17 cellular contexts compared by ENCODE assay signal in genomic region chr6:67129780-67130179, GRCh38.
DNase-seq lines count a peak whose midpoint lies in the region; TF ChIP-seq lines count a peak whose summit lies in the region.
"Had no signal": no experiment of that assay in that cellular context is flagged by ENCODE, and none has a peak within 500 bp of the region (broad histone marks: within the 10 kb centered on the region; RNA-seq: fewer than 3 reads in every experiment).

No MANE protein-coding gene starts in this region.

- H3K4me3 ChIP-seq in astrocyte of the spinal cord (ENCODE audit: low read depth, low read length) (no peak overlapping the region), osteoblast (ENCODE audit: insufficient read depth, low read length) (no peak overlapping the region)

- no peak overlapping the region for H3K4me2 ChIP-seq in osteoblast (ENCODE audit: insufficient read depth, low read length)

- no peaks in the 10 kb centered on the region for H3K4me1 ChIP-seq in osteoblast (ENCODE audit: insufficient read depth, low read length)

- DNase-seq in LHCN-M2 (ENCODE audit: low read depth) (peak; percentile 76), NCI-H82 (lab: John Stamatoyannopoulos, UW) (peak; percentile 68), astrocyte of the spinal cord (ENCODE audit: low read depth, low spot score) (peak; percentile 22), osteoblast (ENCODE audit: insufficient read length, low spot score, missing footprints) (peak; percentile 29), HuH-7 (ENCODE audit: low spot score) (no peak)
- DNase-seq in stimulated activated naive CD4-positive, alpha-beta T cell (lab: John Stamatoyannopoulos, UW) = no peak
- DNase-seq in activated T-cell treated with anti-CD3 and anti-CD28 coated beads, Interleukin-2, amount 50 U/mL, for 24 hours = no peak
- DNase-seq: ACHN; CD4-positive, alpha-beta T cell; DND-41; GF-D8; KG1; NCI-H1105 treated with DMSO at 0.1 percent for 48 hours; NCI-H1930; NCI-H526 treated with DMSO at 0.1 percent for 48 hours; SIG-M5 had no signal

- H3K27me3 ChIP-seq in osteoblast (ENCODE audit: insufficient read depth, low read length) = no peaks in the 10 kb centered on the region

- H3K36me3 ChIP-seq in osteoblast (ENCODE audit: insufficient read depth, low read length) = no peaks in the 10 kb centered on the region

- H3K27ac Mint-ChIP-seq in activated T-cell treated with anti-CD3 and anti-CD28 coated beads, Interleukin-2, amount 50 U/mL, for 24 hours = no peak overlapping the region
- H3K27ac Mint-ChIP-seq: B cell; CD4-positive, alpha-beta T cell had no signal

- in situ Hi-C loops in astrocyte of the spinal cord (cut with HindIII; ENCODE audit: low sequenced_read_pairs) = no loop called here

- no peak overlapping the region for H2AFZ ChIP-seq in osteoblast (ENCODE audit: low read length)

- TF ChIP-seq CTCF in astrocyte of the spinal cord (IDR thresholded peaks at IDR 0.05; ENCODE audit: low read depth, low read length) = no peak
- no peak for TF ChIP-seq CTCF in osteoblast (IDR thresholded peaks at IDR 0.05; ENCODE audit: extremely low read depth, low read depth, low read length)

- peaks cover 11% of the 10 kb centered on the region for H3K9me3 Mint-ChIP-seq in activated T-cell treated with anti-CD3 and anti-CD28 coated beads, Interleukin-2, amount 50 U/mL, for 24 hours

- no peaks in the 10 kb centered on the region for H3K4me1 Mint-ChIP-seq in activated T-cell treated with anti-CD3 and anti-CD28 coated beads, Interleukin-2, amount 50 U/mL, for 24 hours (ENCODE audit: low read depth)
- H3K4me1 Mint-ChIP-seq: B cell had no signal

- no peak overlapping the region for H3K27ac ChIP-seq in osteoblast (ENCODE audit: low read depth, low read length)

- H4K20me1 ChIP-seq in osteoblast (ENCODE audit: insufficient read depth, low read length) = no peaks in the 10 kb centered on the region

- H3K27me3 Mint-ChIP-seq in activated T-cell treated with anti-CD3 and anti-CD28 coated beads, Interleukin-2, amount 50 U/mL, for 24 hours = no peaks in the 10 kb centered on the region
- H3K27me3 Mint-ChIP-seq: B cell; CD4-positive, alpha-beta T cell had no signal

- no peaks in the 10 kb centered on the region for H3K79me2 ChIP-seq in osteoblast (ENCODE audit: insufficient read depth, low read length)

- H3K9me3 ChIP-seq in osteoblast (ENCODE audit: low read depth, low read length) = peaks cover 7% of the 10 kb centered on the region

- H3K36me3 Mint-ChIP-seq in activated T-cell treated with anti-CD3 and anti-CD28 coated beads, Interleukin-2, amount 50 U/mL, for 24 hours (ENCODE audit: low read depth) = no peaks in the 10 kb centered on the region

- no peak overlapping the region for H3K4me3 Mint-ChIP-seq in activated T-cell treated with anti-CD3 and anti-CD28 coated beads, Interleukin-2, amount 50 U/mL, for 24 hours
- H3K4me3 Mint-ChIP-seq: B cell; CD4-positive, alpha-beta T cell had no signal

Comparison
In these comparisons a context has a peak if more than half of its experiments do, and no peak if none do; other contexts are left out.
1. DNase-seq: peak in LHCN-M2 (single experiment), NCI-H82 (single experiment), astrocyte of the spinal cord (single experiment) and osteoblast (single experiment); none in HuH-7 (single experiment), stimulated activated naive CD4-positive, alpha-beta T cell (0 of 6) and activated T-cell treated with anti-CD3 and anti-CD28 coated beads, Interleukin-2, amount 50 U/mL, for 24 hours (single experiment).